Comparison of ENCODE assay signal across 9 cellular contexts in the genomic region with DNA sequence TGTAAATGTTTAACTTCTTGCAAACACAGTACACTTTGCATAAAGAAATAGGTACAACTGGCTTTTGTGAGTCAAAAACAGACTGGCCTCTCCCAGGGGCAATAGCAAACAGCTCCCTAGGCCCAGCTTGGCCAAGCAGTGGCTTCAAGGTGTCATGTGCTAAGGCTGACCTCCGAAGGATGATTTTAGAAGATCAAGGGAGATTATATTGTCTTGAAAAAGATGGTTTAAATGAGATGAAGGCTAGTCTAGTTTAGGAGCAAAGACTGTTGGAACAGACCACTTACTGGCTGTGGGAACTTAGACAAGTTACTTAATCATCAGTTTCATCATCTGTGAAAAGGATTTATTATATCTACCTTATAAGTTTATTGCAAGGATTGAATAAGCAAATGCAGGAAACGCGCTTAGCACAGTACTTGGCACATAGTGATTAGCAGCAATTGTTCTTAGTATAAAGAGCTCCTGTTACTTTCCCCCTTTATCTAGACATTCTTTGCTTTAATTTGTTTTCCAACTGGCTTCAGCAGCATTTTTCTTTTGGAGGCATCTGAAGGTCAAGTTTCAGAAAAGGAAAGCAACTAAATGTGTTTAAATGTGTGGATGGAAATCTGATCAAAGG. TPM values are rescaled to one million over a fixed set of nuclear protein-coding genes. Genes with fewer than 3 reads are reported as not detected.
A peak's percentile ranks its signal among the peaks of the same experiment; 100 is the strongest.
DNase-seq lines count a peak whose midpoint lies in the region; ATAC-seq and TF ChIP-seq lines count a peak whose summit lies in the region.
"Had no signal": no experiment of that assay in that cellular context is flagged by ENCODE, and none has a peak within 500 bp of the region (broad histone marks: within the 10 kb centered on the region; RNA-seq: fewer than 3 reads in every experiment).

No MANE protein-coding gene starts in this region.

- DNase-seq in fibroblast of mammary gland (ENCODE audit: low read depth): peak; percentile 28
- DNase-seq in thoracic aorta (ENCODE audit: low spot score): no peak
- DNase-seq in posterior cingulate gyrus: no peak
- no peak for DNase-seq in T-helper 1 cell
- DNase-seq in DMS153 treated with DMSO at 0.1 percent for 48 hours (lab: John Stamatoyannopoulos, UW; ENCODE audit: unreplicated experiment): no peak
- DNase-seq: activated CD4-positive, alpha-beta T cell treated with anti-CD3 and anti-CD28 coated beads, Interleukin-2, amount 50 U/mL, for 48 hours had no signal

- H3K27me3 ChIP-seq in thoracic aorta (replicated peaks; ENCODE audit: insufficient read depth): no peaks in the 10 kb centered on the region

- intact Hi-C loops in posterior cingulate gyrus (cut with DNase I): no loop called here

- H3K4me3 ChIP-seq in fibroblast of mammary gland (ENCODE audit: control insufficient read depth, low read depth, low read length) (no peak overlapping the region), thoracic aorta (peak overlapping the region; percentile 0)
- H3K4me3 ChIP-seq: lung had no signal

- ATAC-seq in GM19468 (IDR thresholded peaks at IDR 0.05; ENCODE audit: extremely low read depth, unreplicated experiment): peak; percentile 41
- ATAC-seq in HG03175 (IDR thresholded peaks at IDR 0.05; ENCODE audit: unreplicated experiment): peak; percentile 72
- ATAC-seq in thoracic aorta (ENCODE audit: insufficient number of reproducible peaks, low FRiP score, low read depth): no peak

- H3K4me1 ChIP-seq in thoracic aorta (ENCODE audit: control insufficient read depth in 1 of 2, low read depth in 2 of 2): peaks cover 0 to 20% of the 10 kb centered on the region in 2 donors

- H3K9me3 ChIP-seq in thoracic aorta: no peaks in the 10 kb centered on the region

- TF ChIP-seq CTCF in fibroblast of mammary gland (conservative IDR thresholded peaks at IDR 0.05; ENCODE audit: control insufficient read depth, insufficient read depth, low read depth, low read length) (no peak), thoracic aorta (IDR thresholded peaks at IDR 0.05) (no peak)

- H3K36me3 ChIP-seq in thoracic aorta: no peaks in the 10 kb centered on the region

- peak overlapping the region; percentile 11 to 25 for H3K27ac ChIP-seq in thoracic aorta

RNA-seq across cellular contexts. Expression of a gene that starts 17.2 kb away (rescaled TPM):
- total RNA-seq in thoracic aorta: 10 to 100 TPM; 17.9 to 24.0 TPM
